18 cellular contexts compared by ENCODE assay signal in genomic region chr12:108879615-108880254, GRCh38. TPM values are rescaled to one million over a fixed set of nuclear protein-coding genes. Genes with fewer than 3 reads are reported as not detected.
"Had no signal": no experiment of that assay in that cellular context is flagged by ENCODE, and none has a peak within 500 bp of the region (broad histone marks: within the 10 kb centered on the region; RNA-seq: fewer than 3 reads in every experiment).

TSS of gene DAO (plus strand) at chr12:108880092. CDS start at chr12:108885007, 4,915 bp downstream.

- H3K36me3 ChIP-seq: esophagus muscularis mucosa, left lung, thyroid gland had no signal

- H3K4me1 ChIP-seq: esophagus muscularis mucosa, left lung, thyroid gland had no signal

- H3K9me3 ChIP-seq: esophagus muscularis mucosa, left lung, thyroid gland had no signal

- H3K4me3 ChIP-seq: esophagus muscularis mucosa, left lung, thyroid gland had no signal

- DNase-seq: activated CD4-positive, alpha-beta T cell treated with anti-CD3 and anti-CD28 coated beads, Interleukin-2, amount 50 U/mL, for 4 hours; activated CD4-positive, CD25-positive, alpha-beta regulatory T cell treated with anti-CD3 and anti-CD28 coated beads, Interleukin-2, amount 50 U/mL, for 72 hours; activated effector memory CD4-positive, alpha-beta T cell treated with Interleukin-2 at 50 U/mL for 16 hours; activated T-cell treated with anti-CD3 and anti-CD28 coated beads, Interleukin-2, amount 50 U/mL, for 24 hours; amniotic stem cell; glutamatergic neuron; left lung; mesendoderm; nephron progenitor cell; T-helper 2 cell; thyroid gland had no signal

- H3K9me3 Mint-ChIP-seq: activated naive CD4-positive, alpha-beta T cell treated with anti-CD3 and anti-CD28 coated beads, Interleukin-2, amount 50 U/mL, for 72 hours; activated T-cell treated with anti-CD3 and anti-CD28 coated beads, Interleukin-2, amount 50 U/mL, for 24 hours; central memory CD8-positive, alpha-beta T cell; nephron progenitor cell had no signal

- H3K27me3 ChIP-seq: left lung, thyroid gland had no signal

- H3K4me3 Mint-ChIP-seq: activated T-cell treated with anti-CD3 and anti-CD28 coated beads, Interleukin-2, amount 50 U/mL, for 24 hours; brain; central memory CD8-positive, alpha-beta T cell; nephron progenitor cell had no signal

- H3K27ac Mint-ChIP-seq: activated T-cell treated with anti-CD3 and anti-CD28 coated beads, Interleukin-2, amount 50 U/mL, for 24 hours; brain; nephron progenitor cell had no signal

- H3K4me1 Mint-ChIP-seq: brain; central memory CD8-positive, alpha-beta T cell; nephron progenitor cell had no signal

- H3K27me3 Mint-ChIP-seq: activated T-cell treated with anti-CD3 and anti-CD28 coated beads, Interleukin-2, amount 50 U/mL, for 24 hours; central memory CD8-positive, alpha-beta T cell had no signal

- H3K36me3 Mint-ChIP-seq: activated naive CD4-positive, alpha-beta T cell treated with anti-CD3 and anti-CD28 coated beads, Interleukin-2, amount 50 U/mL, for 72 hours; brain had no signal

- H3K27ac ChIP-seq: esophagus muscularis mucosa, left lung, thyroid gland had no signal

RNA-seq across cellular contexts. Expression of gene DAO, which starts in this region (rescaled TPM):
- total RNA-seq: activated naive CD4-positive, alpha-beta T cell treated with anti-CD3 and anti-CD28 coated beads, Interleukin-2, amount 50 U/mL, for 72 hours; dermis microvascular lymphatic vessel endothelial cell; esophagus muscularis mucosa; fibroblast of villous mesenchyme; left lung; osteocyte; thyroid gland had no signal
